In the genomic region with DNA sequence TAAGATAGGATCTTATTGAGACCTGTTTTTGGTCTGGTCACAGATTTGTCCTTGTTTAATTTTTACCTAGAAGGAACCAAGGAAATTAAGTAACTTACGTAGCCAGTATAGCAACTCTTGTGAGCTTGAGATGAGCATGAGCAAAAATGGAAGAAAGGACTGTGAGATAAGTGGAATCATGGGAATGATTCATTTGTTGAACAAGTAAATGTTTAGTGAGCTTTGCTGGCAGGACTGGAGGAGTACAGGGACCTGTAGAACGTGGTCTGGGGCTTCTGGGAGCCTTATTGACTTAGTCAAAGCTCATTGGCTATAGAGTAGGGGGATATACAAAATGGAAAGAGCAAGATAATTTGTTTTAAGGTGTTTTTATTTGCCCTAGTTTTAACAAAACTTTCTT, we compare ENCODE assay signal across 9 cellular contexts. TPM values are rescaled to one million over a fixed set of nuclear protein-coding genes. Genes with fewer than 3 reads are reported as not detected.
DNase-seq lines count a peak whose midpoint lies in the region; ATAC-seq and TF ChIP-seq lines count a peak whose summit lies in the region.
"Had no signal": no experiment of that assay in that cellular context is flagged by ENCODE, and none has a peak within 500 bp of the region (broad histone marks: within the 10 kb centered on the region; RNA-seq: fewer than 3 reads in every experiment).

No MANE protein-coding gene starts in this region.

- H3K79me1 ChIP-seq in IMR-90 (ENCODE audit: low read depth in 1 of 2, low read length in 2 of 2), result peaks cover 0 to 25% of the 10 kb centered on the region in 2 experiments; a peak in 2 of 4 replicates

- H3K9me3 Mint-ChIP-seq in CD4-positive, alpha-beta T cell, result no peaks in the 10 kb centered on the region
- H3K9me3 Mint-ChIP-seq in mesothelial cell of epicardium, result no peaks in the 10 kb centered on the region

- peaks cover 12% of the 10 kb centered on the region for H3K9me1 ChIP-seq in IMR-90 (ENCODE audit: insufficient read depth, low read length)

- H4K20me1 ChIP-seq in IMR-90 (ENCODE audit: insufficient read depth, low read length), result peaks cover 74% of the 10 kb centered on the region

- H3K18ac ChIP-seq in IMR-90 (ENCODE audit: low read depth, low read length), result no peak overlapping the region

- no peak overlapping the region for H2AFZ ChIP-seq in IMR-90 (replicated peaks; ENCODE audit: low read length, poor library complexity)

- no peak overlapping the region for H4K5ac ChIP-seq in IMR-90 (ENCODE audit: low read depth, low read length)

- H3K4ac ChIP-seq in IMR-90 (ENCODE audit: low read depth, low read length), result no peak overlapping the region

- H2BK5ac ChIP-seq in IMR-90 (ENCODE audit: low read depth, low read length, poor library complexity, severe bottlenecking), result peak overlapping the region; percentile 99

- POLR2A ChIA-PET in CD4-positive, alpha-beta T cell (lab: Charles Lee), result no interaction called here
- POLR2A ChIA-PET in IMR-90 (lab: Charles Lee; ENCODE audit: unreplicated experiment), result no interaction called here

- no peaks in the 10 kb centered on the region for H3K9me3 ChIP-seq in CD4-positive, alpha-beta T cell (ENCODE audit: control insufficient read depth, low read length)
- H3K9me3 ChIP-seq in IMR-90 (ENCODE audit: control insufficient read depth, insufficient read depth, low read length) (no peaks in the 10 kb centered on the region), breast epithelium (no peaks in the 10 kb centered on the region)

- H2BK120ac ChIP-seq in IMR-90 (ENCODE audit: low read depth, low read length), result no peak overlapping the region

- 0 out of 2 replicates have a peak overlapping the region, but pooled peaks have one; percentile 33 for H3K9ac ChIP-seq in IMR-90 (ENCODE audit: low read depth, low read length)

- no peak overlapping the region for H4K91ac ChIP-seq in IMR-90 (ENCODE audit: insufficient read depth, low read depth, low read length)

- 60% methylated on average over 1 of the region's 2 CpGs; no CpG with 5 or more reads in 1 of the 2 experiments for WGBS in IMR-90 (ENCODE audit: extremely low coverage in 2 of 2, insufficient read length in 1 of 2), 2 experiments

- H3K4me3 Mint-ChIP-seq in CD4-positive, alpha-beta T cell, result peak overlapping the region; percentile 54
- H3K4me3 Mint-ChIP-seq in mesothelial cell of epicardium, result peak overlapping the region; percentile 95

- TF ChIP-seq POLR2A in IMR-90 (IDR thresholded peaks at IDR 0.05; ENCODE audit: low read depth, low read length) (no peak), breast epithelium (IDR thresholded peaks at IDR 0.05) (no peak)

- peak overlapping the region; percentile 22; the same call in 1 of the 2 replicates for H3K23ac ChIP-seq in IMR-90 (ENCODE audit: low read depth, low read length)

- peaks cover 69% of the 10 kb centered on the region for H3K4me1 Mint-ChIP-seq in CD4-positive, alpha-beta T cell (ENCODE audit: low read depth)
- peaks cover 48% of the 10 kb centered on the region for H3K4me1 Mint-ChIP-seq in mesothelial cell of epicardium

- no peak for TF ChIP-seq CTCF in CD4-positive, alpha-beta T cell (IDR thresholded peaks at IDR 0.05)
- TF ChIP-seq CTCF in IMR-90 (conservative IDR thresholded peaks at IDR 0.05; ENCODE audit: low read depth, low read length) (no peak), breast epithelium (IDR thresholded peaks at IDR 0.05) (no peak), mesothelial cell of epicardium (IDR thresholded peaks at IDR 0.05; ENCODE audit: unreplicated experiment) (no peak)

- no peaks in the 10 kb centered on the region for H3K36me3 ChIP-seq in IMR-90 (ENCODE audit: control insufficient read depth, insufficient read depth, low read length)
- no peaks in the 10 kb centered on the region for H3K36me3 ChIP-seq in breast epithelium

- dilution Hi-C loops in IMR-90 (cut with HindIII; ENCODE audit: low sequenced_read_pairs, unreplicated experiment), result no loop called here

- no peak for ATAC-seq in CD4-positive, alpha-beta T cell (ENCODE audit: poor library complexity)
- ATAC-seq in IMR-90 (ENCODE audit: low read depth) (no peak), esophagus mucosa (no peak), GM19351 (IDR thresholded peaks at IDR 0.05; ENCODE audit: unreplicated experiment) (no peak), GM19467 (IDR thresholded peaks at IDR 0.05; ENCODE audit: unreplicated experiment) (no peak)

- intact Hi-C loops in CD4-positive, alpha-beta T cell (cut with DNase I, micrococcal nuclease), result loop anchor here in 1 of 2 experiments (10.0 kb wide), 1 partner anchor 1839 kb away; no protein-coding TSS in a partner anchor
- intact Hi-C loops in IMR-90 (cut with micrococcal nuclease) (loop anchor here (1.0 to 10.0 kb wide), 3 partner anchors 44 to 1441 kb away; a partner anchor contains a TSS), breast epithelium (cut with DNase I; ENCODE audit: low total_unique reads) (no loop called here)

- no peaks in the 10 kb centered on the region for H3K27me3 ChIP-seq in CD4-positive, alpha-beta T cell (ENCODE audit: control insufficient read depth, insufficient read depth, low read length)
- no peaks in the 10 kb centered on the region for H3K27me3 ChIP-seq in IMR-90 (ENCODE audit: control insufficient read depth, insufficient read depth, low read length)
- no peaks in the 10 kb centered on the region for H3K27me3 ChIP-seq in breast epithelium

- H3K4me3 ChIP-seq in IMR-90 (ENCODE audit: insufficient read depth, low read depth, low read length) (peak overlapping the region; percentile 79), breast epithelium (peak overlapping the region in 2 of 3 donors; percentile 77 to 95)

- H2AK5ac ChIP-seq in IMR-90 (ENCODE audit: low read depth, low read length), result no peak overlapping the region

- no peak overlapping the region for H4K8ac ChIP-seq in IMR-90 (ENCODE audit: low read depth in 2 of 2, low read length in 2 of 2)

- H3K36me3 Mint-ChIP-seq in CD4-positive, alpha-beta T cell (ENCODE audit: low read depth), result peaks cover 18% of the 10 kb centered on the region
- no peaks in the 10 kb centered on the region for H3K36me3 Mint-ChIP-seq in mesothelial cell of epicardium

- H3K56ac ChIP-seq in IMR-90 (ENCODE audit: extremely low read depth, insufficient read depth, low read length), result no peak overlapping the region

- CTCF ChIA-PET in CD4-positive, alpha-beta T cell (lab: Charles Lee), result interaction anchor here (2.8 kb wide), 1 partner anchor 55 kb away, joined by 8 read pairs; no protein-coding TSS in a partner anchor
- CTCF ChIA-PET in IMR-90 (lab: Yijun Ruan, JAX), result no interaction called here

- no peak overlapping the region for H2BK20ac ChIP-seq in IMR-90 (ENCODE audit: low read depth, low read length)

- no peak for TF ChIP-seq RAD21 in IMR-90 (IDR thresholded peaks at IDR 0.05; ENCODE audit: low read length)

- H3K4me1 ChIP-seq in IMR-90 (ENCODE audit: control insufficient read depth, insufficient read depth, low read length) (peaks cover 5% of the 10 kb centered on the region), breast epithelium (no peaks in the 10 kb centered on the region)

- peak overlapping the region; percentile 91 for H3K27ac Mint-ChIP-seq in CD4-positive, alpha-beta T cell
- H3K27ac Mint-ChIP-seq in mesothelial cell of epicardium, result peak overlapping the region; percentile 92

- BruUV-seq in IMR-90 (replicated peaks; lab: Mats Ljungman, UMichigan), result no TSS peak

- H3K14ac ChIP-seq in IMR-90 (replicated peaks; ENCODE audit: low read depth, low read length), result no peak overlapping the region

- no peak for DNase-seq in CD4-positive, alpha-beta T cell
- DNase-seq in IMR-90 (peak; percentile 69), breast epithelium (ENCODE audit: low spot score in 2 of 2) (no peak), mesothelial cell of epicardium (ENCODE audit: low spot score in 2 of 2, unreplicated experiment in 2 of 2) (no peak)
- DNase-seq in stimulated activated naive CD4-positive, alpha-beta T cell treated with Interleukin-2 at 50 U/mL for 16 hours (lab: John Stamatoyannopoulos, UW), result no peak
- DNase-seq: NCI-H2171 treated with DMSO at 0.1 percent for 48 hours had no signal

- no peak overlapping the region for H2AK9ac ChIP-seq in IMR-90 (replicated peaks; ENCODE audit: low read depth, low read length, poor library complexity)

- no peak overlapping the region for H3K27ac ChIP-seq in CD4-positive, alpha-beta T cell (ENCODE audit: low read depth, low read length)
- peak overlapping the region; percentile 30; the same call in 1 of the 2 replicates for H3K27ac ChIP-seq in IMR-90 (ENCODE audit: insufficient read depth, low read length)
- peak overlapping the region; percentile 48 to 98 for H3K27ac ChIP-seq in breast epithelium

- peak overlapping the region; percentile 91 for H3K4me2 ChIP-seq in IMR-90 (ENCODE audit: low read depth, low read length)

- H3K27me3 Mint-ChIP-seq in CD4-positive, alpha-beta T cell, result no peaks in the 10 kb centered on the region
- H3K27me3 Mint-ChIP-seq in mesothelial cell of epicardium (ENCODE audit: low read depth), result no peaks in the 10 kb centered on the region

- in situ Hi-C loops in IMR-90 (cut with MboI; ENCODE audit: low sequenced_read_pairs), result loop anchor here (25.0 kb wide), 1 partner anchor 399 kb away; no protein-coding TSS in a partner anchor

- no peak overlapping the region for H2BK15ac ChIP-seq in IMR-90 (ENCODE audit: low read depth, low read length)

TF ChIP-seq in IMR-90, 13 proteins besides CTCF, POLR2A, EP300 and RAD21 (continues in another document):
- no peak for TF ChIP-seq MAZ (IDR thresholded peaks at IDR 0.05; ENCODE audit: borderline replicate concordance, low read depth, low read length)
- TF ChIP-seq CHD1 (IDR thresholded peaks at IDR 0.05; ENCODE audit: low read depth, low read length), result no peak
- no peak for TF ChIP-seq BHLHE40 (IDR thresholded peaks at IDR 0.05; ENCODE audit: low read depth, low read length)
- no peak for TF ChIP-seq FOS (IDR thresholded peaks at IDR 0.05; ENCODE audit: low read depth, low read length)
- TF ChIP-seq MXI1 (IDR thresholded peaks at IDR 0.05; ENCODE audit: borderline replicate concordance, low read depth, low read length), result no peak
- no peak for TF ChIP-seq NFE2L2 (IDR thresholded peaks at IDR 0.05; ENCODE audit: low read depth, low read length)

RNA-seq across cellular contexts. Expression of a gene that starts 3.0 kb away (rescaled TPM):
- total RNA-seq in CD4-positive, alpha-beta T cell, result 10 to 100 TPM; 63.8 to 68.1 TPM
- total RNA-seq in IMR-90 (2012; rRNA removed) (126 and 127 TPM in 2 replicates), breast epithelium (10 to 100 TPM; 63.6 to 70.2 (median 68.1) TPM), mesothelial cell of epicardium (97.5 to 105 TPM (median 101 TPM) in 3 replicates), esophagus mucosa (112 TPM)
- 123 and 148 TPM in 2 replicates for polyA plus RNA-seq in IMR-90 (2012; rRNA removed)
- 48.2 and 80.7 TPM in 2 replicates for polyA plus RNA-seq in IMR-90 (2012; cell fraction: cytosol; rRNA removed)
- 20.9 and 67.7 TPM in 2 replicates for polyA plus RNA-seq in IMR-90 (2012; cell fraction: nucleus; rRNA removed; ENCODE audit: low replicate concordance)
